12 cellular contexts compared by ENCODE assay signal in the genomic region with DNA sequence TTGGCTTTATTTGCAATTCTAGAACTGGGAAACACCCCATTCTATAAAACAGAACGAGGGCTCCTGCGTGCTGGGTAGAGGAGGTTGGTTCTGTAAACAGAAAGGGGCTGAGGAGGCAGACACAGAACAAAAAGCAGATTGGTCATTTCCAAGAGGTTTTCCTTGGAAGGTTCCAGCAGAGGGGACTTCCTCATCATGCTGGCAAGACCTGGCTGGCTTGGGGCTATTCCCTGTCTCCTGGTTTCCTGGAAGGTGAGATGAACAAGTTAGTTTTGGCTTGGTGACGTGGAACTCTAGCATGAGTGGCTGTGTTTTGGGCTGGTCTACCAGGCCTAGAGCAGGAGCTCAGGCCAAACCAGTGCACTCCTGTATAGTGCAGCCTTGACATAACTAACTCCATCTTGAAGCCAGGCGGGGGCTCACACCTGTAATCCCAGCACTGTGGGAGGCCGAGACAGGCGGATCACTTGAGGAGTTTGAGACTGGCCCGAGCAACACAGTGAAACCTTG. TPM values are rescaled to one million over a fixed set of nuclear protein-coding genes. Genes with fewer than 3 reads are reported as not detected.
DNase-seq lines count a peak whose midpoint lies in the region; ATAC-seq and TF ChIP-seq lines count a peak whose summit lies in the region.
"Had no signal": no experiment of that assay in that cellular context is flagged by ENCODE, and none has a peak within 500 bp of the region (broad histone marks: within the 10 kb centered on the region; RNA-seq: fewer than 3 reads in every experiment).

No MANE protein-coding gene starts in this region.

- H3K4me2 ChIP-seq in MM.1S (ENCODE audit: low read depth, low read length): no peak overlapping the region

- ATAC-seq in GM19351 (IDR thresholded peaks at IDR 0.05; ENCODE audit: unreplicated experiment): no peak

- no peaks in the 10 kb centered on the region for H3K79me2 ChIP-seq in MM.1S (ENCODE audit: low read length)

- H3K27ac ChIP-seq in AG04450 (ENCODE audit: low read depth, low read length) (peak overlapping the region; percentile 100), HUES48 (ENCODE audit: low read depth, low read length) (peak overlapping the region; percentile 99), iPS-18a (ENCODE audit: low read length) (peak overlapping the region; percentile 97), MM.1S (ENCODE audit: low read length) (no peak overlapping the region)
- H3K27ac ChIP-seq: BLaER1 treated with 17β-estradiol and CSF1 and Interleukin-3, amounts not matched to agents 10 nM and 100 nM; coronary artery had no signal

- H3K9ac ChIP-seq in HUES48 (ENCODE audit: low read depth, low read length) (peak overlapping the region; percentile 78), iPS-18a (ENCODE audit: low read length) (peak overlapping the region; percentile 44), MM.1S (ENCODE audit: low read length) (no peak overlapping the region)
- H3K9ac ChIP-seq: BLaER1 treated with 17β-estradiol and CSF1 and Interleukin-3, amounts not matched to agents 10 nM and 100 nM had no signal

- peaks cover 2% of the 10 kb centered on the region for H3K27me3 Mint-ChIP-seq in type B pancreatic cell

- H3F3A ChIP-seq in MM.1S (ENCODE audit: insufficient read depth, low read length): no peaks in the 10 kb centered on the region

- CTCF ChIA-PET in AG04450 (lab: Charles Lee): interaction anchor here (0.7 to 1.7 kb wide), 2 partner anchors 16 to 28 kb away, joined by 3 to 9 read pairs; no protein-coding TSS in a partner anchor

- H3K4me3 Mint-ChIP-seq in type B pancreatic cell: no peak overlapping the region
- H3K4me3 Mint-ChIP-seq: activated naive CD4-positive, alpha-beta T cell treated with anti-CD3 and anti-CD28 coated beads for 36 hours had no signal

- H3K9me2 ChIP-seq in MM.1S (replicated peaks; ENCODE audit: insufficient read depth, low read length): no peaks in the 10 kb centered on the region

- H3K4me1 ChIP-seq in HUES48 (ENCODE audit: control insufficient read depth, insufficient read depth, low read length): peaks cover 34% of the 10 kb centered on the region
- peaks cover 28% of the 10 kb centered on the region for H3K4me1 ChIP-seq in iPS-18a (ENCODE audit: control insufficient read depth, low read depth, low read length)
- no peaks in the 10 kb centered on the region for H3K4me1 ChIP-seq in MM.1S (ENCODE audit: low read length)

- no peak overlapping the region for H3K4me3 ChIP-seq in AG04450 (ENCODE audit: low read depth, low read length)
- H3K4me3 ChIP-seq in HUES48 (ENCODE audit: low read depth, low read length): no peak overlapping the region
- peak overlapping the region; percentile 26 for H3K4me3 ChIP-seq in iPS-18a (ENCODE audit: low read length)
- no peak overlapping the region for H3K4me3 ChIP-seq in MM.1S (ENCODE audit: low read length)
- H3K4me3 ChIP-seq: BLaER1 treated with 17β-estradiol and CSF1 and Interleukin-3, amounts not matched to agents 10 nM and 100 nM; coronary artery had no signal

- H3K9me3 Mint-ChIP-seq in type B pancreatic cell: no peaks in the 10 kb centered on the region
- H3K9me3 Mint-ChIP-seq: activated naive CD4-positive, alpha-beta T cell treated with anti-CD3 and anti-CD28 coated beads for 36 hours had no signal

- H3K36me3 ChIP-seq in HUES48 (ENCODE audit: control insufficient read depth, insufficient read depth, low read length) (no peaks in the 10 kb centered on the region), iPS-18a (ENCODE audit: control insufficient read depth, low read depth, low read length) (no peaks in the 10 kb centered on the region), MM.1S (replicated peaks; ENCODE audit: insufficient read depth, low read length) (no peaks in the 10 kb centered on the region)
- H3K36me3 ChIP-seq: BLaER1 treated with 17β-estradiol and CSF1 and Interleukin-3, amounts not matched to agents 10 nM and 100 nM had no signal

- H3K9me3 ChIP-seq in AG04450 (ENCODE audit: control insufficient read depth, insufficient read depth, low read length) (no peaks in the 10 kb centered on the region; the same call in 1 of the 2 replicates), HUES48 (ENCODE audit: control insufficient read depth, insufficient read depth, low read length) (no peaks in the 10 kb centered on the region), iPS-18a (ENCODE audit: control insufficient read depth, low read depth, low read length) (no peaks in the 10 kb centered on the region), MM.1S (replicated peaks; ENCODE audit: insufficient read depth, low read length) (no peaks in the 10 kb centered on the region)
- H3K9me3 ChIP-seq: BLaER1 treated with 17β-estradiol and CSF1 and Interleukin-3, amounts not matched to agents 10 nM and 100 nM had no signal

- no peak for TF ChIP-seq CTCF in AG04450 (IDR thresholded peaks at IDR 0.05; ENCODE audit: low read depth, low read length)
- no peak for TF ChIP-seq CTCF in type B pancreatic cell (conservative IDR thresholded peaks at IDR 0.05)
- no peak for TF ChIP-seq CTCF in MM.1S (IDR thresholded peaks at IDR 0.05; ENCODE audit: low read length)

- H2AFZ ChIP-seq in MM.1S (ENCODE audit: low read length): no peak overlapping the region

- H3K36me3 Mint-ChIP-seq in type B pancreatic cell: no peaks in the 10 kb centered on the region

- no peaks in the 10 kb centered on the region for H4K20me1 ChIP-seq in MM.1S (ENCODE audit: insufficient read depth, low read length)
- H4K20me1 ChIP-seq: BLaER1 treated with 17β-estradiol and CSF1 and Interleukin-3, amounts not matched to agents 10 nM and 100 nM had no signal

- no peak for DNase-seq in AG04450 (ENCODE audit: low read depth, low spot score)
- DNase-seq in astrocyte of the hippocampus (ENCODE audit: low read depth, low spot score): peak; percentile 37
- DNase-seq in type B pancreatic cell (ENCODE audit: extremely low spot score, unreplicated experiment): no peak
- no peak for DNase-seq in MM.1S
- no peak for DNase-seq in NOMO-1 treated with DMSO at 0.1 percent for 48 hours (lab: John Stamatoyannopoulos, UW; ENCODE audit: unreplicated experiment)
- DNase-seq: activated naive CD4-positive, alpha-beta T cell treated with anti-CD3 and anti-CD28 coated beads for 36 hours; NCI-H1436 treated with DMSO at 0.1 percent for 48 hours had no signal

- POLR2A ChIA-PET in AG04450 (lab: Yijun Ruan, JAX): interaction anchor here (1.3 to 2.1 kb wide), 2 partner anchors 10 to 26 kb away, joined by 3 to 7 read pairs; partner anchors contain the start of gene DNAJB6

- H3K27me3 ChIP-seq in AG04450 (ENCODE audit: control insufficient read depth, insufficient read depth, low read length) (no peaks in the 10 kb centered on the region), HUES48 (ENCODE audit: control insufficient read depth, insufficient read depth, low read length) (no peaks in the 10 kb centered on the region), iPS-18a (ENCODE audit: control insufficient read depth, insufficient read depth, low read length) (no peaks in the 10 kb centered on the region), MM.1S (replicated peaks; ENCODE audit: insufficient read depth, low read length) (no peaks in the 10 kb centered on the region)
- H3K27me3 ChIP-seq: BLaER1 treated with 17β-estradiol and CSF1 and Interleukin-3, amounts not matched to agents 10 nM and 100 nM had no signal

- H3K4me1 Mint-ChIP-seq in type B pancreatic cell (ENCODE audit: unreplicated experiment): peaks cover 3% of the 10 kb centered on the region

- H3K27ac Mint-ChIP-seq in type B pancreatic cell: no peak overlapping the region

RNA-seq across cellular contexts. Expression of gene DNAJB6, which starts 26.1 kb away (rescaled TPM):
- 138 and 188 TPM in 2 replicates for polyA plus RNA-seq in AG04450 (2011; rRNA removed)
- 36.8 and 57.4 TPM in 2 replicates for polyA minus RNA-seq in AG04450 (2011; rRNA and poly(A)+ RNA removed)
- 97.2 and 107 TPM in 2 replicates for total RNA-seq in type B pancreatic cell (ENCODE audit: low replicate concordance)
